In genomic region chr2:159798376-159798724, GRCh38 we compare ENCODE assay signal across 8 cellular contexts. TPM values are rescaled to one million over a fixed set of nuclear protein-coding genes. Genes with fewer than 3 reads are reported as not detected.
A peak's percentile ranks its signal among the peaks of the same experiment; 100 is the strongest.
DNase-seq lines count a peak whose midpoint lies in the region; ATAC-seq and TF ChIP-seq lines count a peak whose summit lies in the region.

No MANE protein-coding gene starts in this region.

- no peak for ATAC-seq in GM21367 (IDR thresholded peaks at IDR 0.05; ENCODE audit: unreplicated experiment)
- ATAC-seq in GM18909 (IDR thresholded peaks at IDR 0.05; ENCODE audit: poor library complexity, unreplicated experiment): no peak
- ATAC-seq in GM19035 (IDR thresholded peaks at IDR 0.05; ENCODE audit: unreplicated experiment): no peak

- no peak for DNase-seq in GM12865 (ENCODE audit: low read depth)
- DNase-seq in NCI-H82 (lab: John Stamatoyannopoulos, UW): peak; percentile 90
- DNase-seq in epithelial cell of proximal tubule (ENCODE audit: low read depth): no peak
- DNase-seq in progenitor cell of endocrine pancreas (ENCODE audit: low spot score, unreplicated experiment): no peak
- DNase-seq in NCI-H345 (lab: John Stamatoyannopoulos, UW): no peak

- TF ChIP-seq CTCF in GM12865 (IDR thresholded peaks at IDR 0.05; ENCODE audit: insufficient read depth, low read depth, low read length, missing control alignments) (no peak), epithelial cell of proximal tubule (conservative IDR thresholded peaks at IDR 0.05; ENCODE audit: low read depth, low read length) (no peak), progenitor cell of endocrine pancreas (IDR thresholded peaks at IDR 0.05; ENCODE audit: unreplicated experiment) (no peak)

- H3K9me3 Mint-ChIP-seq in progenitor cell of endocrine pancreas (ENCODE audit: low read depth): no peaks in the 10 kb centered on the region

- peak overlapping the region; percentile 82 for H3K4me3 Mint-ChIP-seq in progenitor cell of endocrine pancreas (ENCODE audit: low read depth)

- no peaks in the 10 kb centered on the region for H3K36me3 Mint-ChIP-seq in progenitor cell of endocrine pancreas (ENCODE audit: insufficient read depth)

- H3K4me1 Mint-ChIP-seq in progenitor cell of endocrine pancreas (ENCODE audit: low read depth): peaks cover 19% of the 10 kb centered on the region

- H3K4me3 ChIP-seq in GM12865 (ENCODE audit: low read depth, low read length) (peak overlapping the region; percentile 59), epithelial cell of proximal tubule (ENCODE audit: low read depth, low read length) (peak overlapping the region; percentile 63)

- H3K27me3 Mint-ChIP-seq in progenitor cell of endocrine pancreas: peaks cover 37% of the 10 kb centered on the region

- peak overlapping the region; percentile 3 for H3K27ac Mint-ChIP-seq in progenitor cell of endocrine pancreas

RNA-seq across cellular contexts. Expression of gene CD302, which starts 0.3 kb away (rescaled TPM):
- total RNA-seq in epithelial cell of proximal tubule (1.7 and 2.0 TPM in 2 replicates), progenitor cell of endocrine pancreas (3.6 and 3.9 TPM in 2 replicates)
